ENCODE assay signal across 31 cellular contexts in the genomic region with DNA sequence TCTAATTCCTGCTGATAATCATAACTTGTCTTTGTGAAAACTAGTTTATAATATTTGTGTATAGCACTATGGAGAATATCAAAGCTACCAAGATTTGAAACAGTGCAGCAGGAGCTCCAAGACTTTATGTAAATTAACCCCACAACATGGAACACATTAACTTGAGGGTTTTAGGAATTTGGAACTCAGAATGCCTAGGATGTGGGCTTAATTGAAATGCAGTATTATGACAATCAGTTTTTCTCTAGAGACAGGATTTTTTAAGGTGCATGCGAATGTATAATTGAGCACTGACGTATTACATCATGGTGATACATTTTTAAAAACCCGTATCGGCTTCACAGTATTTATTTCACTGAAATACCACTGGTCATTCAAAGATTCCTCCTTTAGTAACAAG.
"Had no signal": no experiment of that assay in that cellular context is flagged by ENCODE, and none has a peak within 500 bp of the region (broad histone marks: within the 10 kb centered on the region; RNA-seq: fewer than 3 reads in every experiment).

No MANE protein-coding gene starts in this region.

- H3K36me3 ChIP-seq: adrenal gland, SJSA1 had no signal

- H3K27me3 Mint-ChIP-seq: activated B cell treated with CpG ODN at 0.5 μM for 24 hours; activated CD4-positive, alpha-beta T cell treated with anti-CD3 and anti-CD28 coated beads, Interleukin-2, amount 10 ng/mL, durations not matched to agents 24 days and 14 days; activated naive CD8-positive, alpha-beta T cell; brain; central memory CD8-positive, alpha-beta T cell; T-cell had no signal

- H3K9me3 Mint-ChIP-seq: activated B cell treated with CpG ODN at 0.5 μM for 24 hours; activated CD4-positive, alpha-beta T cell treated with anti-CD3 and anti-CD28 coated beads, Interleukin-2, amount 10 ng/mL, durations not matched to agents 24 days and 14 days; activated naive CD4-positive, alpha-beta T cell treated with anti-CD3 and anti-CD28 coated beads for 36 hours; brain had no signal

- H3K36me3 Mint-ChIP-seq: activated naive CD8-positive, alpha-beta T cell; brain; T-cell had no signal

- FAIRE-seq: TTC549 had no signal

- H3K9me3 ChIP-seq: adrenal gland, SJSA1 had no signal

- DNase-seq: activated B cell treated with CpG ODN at 0.5 μM for 24 hours; activated CD4-positive, alpha-beta T cell treated with anti-CD3 and anti-CD28 coated beads for 1 hour; activated CD4-positive, alpha-beta T cell treated with anti-CD3 and anti-CD28 coated beads, Interleukin-2, amount 10 ng/mL, durations not matched to agents 24 days and 14 days; activated CD4-positive, alpha-beta T cell treated with anti-CD3 and anti-CD28 coated beads, Interleukin-2, amount 50 U/mL, for 48 hours; activated CD8-positive, alpha-beta memory T cell treated with anti-CD3 and anti-CD28 coated beads for 24 hours; activated gamma-delta T cell; activated naive CD4-positive, alpha-beta T cell treated with anti-CD3 and anti-CD28 coated beads for 36 hours; activated T-cell treated with anti-CD3 and anti-CD28 coated beads, Interleukin-2, amount 50 U/mL, for 4 hours; adrenal gland; anterior cingulate cortex; KG1; NCI-H1092; NCI-H1417 treated with DMSO at 0.1 percent for 48 hours; NCI-H1694; NCI-H2029 treated with DMSO at 0.1 percent for 48 hours; NCI-H345; NCI-H510A treated with DMSO at 0.1 percent for 48 hours; NCI-H69; NK-92 treated with Interleukin-12 subunit alpha and Interleukin-12 subunit beta, amount 100 ng/mL, for 24 hours; OCI-M1; Right ventricle myocardium superior; T-cell; T-helper 2 cell; T1000 had no signal

- H3K4me1 ChIP-seq: adrenal gland, SJSA1 had no signal

- ATAC-seq: activated T-cell treated with anti-CD3 and anti-CD28 coated beads, Interleukin-2, amount 50 U/mL, for 4 hours; Panc1; T-cell had no signal

- H3K27ac Mint-ChIP-seq: activated B cell treated with CpG ODN at 0.5 μM for 24 hours; activated CD4-positive, alpha-beta T cell treated with anti-CD3 and anti-CD28 coated beads, Interleukin-2, amount 10 ng/mL, durations not matched to agents 24 days and 14 days; activated naive CD4-positive, alpha-beta T cell treated with anti-CD3 and anti-CD28 coated beads for 36 hours; activated naive CD8-positive, alpha-beta T cell; brain; T-cell had no signal

- H3K27ac ChIP-seq: adrenal gland, RWPE1, SJSA1 had no signal

- H3K4me3 Mint-ChIP-seq: activated B cell treated with CpG ODN at 0.5 μM for 24 hours; activated CD4-positive, alpha-beta T cell treated with anti-CD3 and anti-CD28 coated beads, Interleukin-2, amount 10 ng/mL, durations not matched to agents 24 days and 14 days; activated naive CD4-positive, alpha-beta T cell treated with anti-CD3 and anti-CD28 coated beads for 36 hours; activated naive CD8-positive, alpha-beta T cell; activated T-cell treated with anti-CD3 and anti-CD28 coated beads, Interleukin-2, amount 50 U/mL, for 4 hours; brain; central memory CD8-positive, alpha-beta T cell; T-cell had no signal

- H3K4me3 ChIP-seq: adrenal gland, SJSA1 had no signal

- H3K4me1 Mint-ChIP-seq: activated B cell treated with CpG ODN at 0.5 μM for 24 hours; activated CD4-positive, alpha-beta T cell treated with anti-CD3 and anti-CD28 coated beads, Interleukin-2, amount 10 ng/mL, durations not matched to agents 24 days and 14 days; brain; central memory CD8-positive, alpha-beta T cell; T-cell had no signal

- H3K27me3 ChIP-seq: adrenal gland, SJSA1 had no signal
